Comparison of ENCODE assay signal across 25 cellular contexts in the genomic region with DNA sequence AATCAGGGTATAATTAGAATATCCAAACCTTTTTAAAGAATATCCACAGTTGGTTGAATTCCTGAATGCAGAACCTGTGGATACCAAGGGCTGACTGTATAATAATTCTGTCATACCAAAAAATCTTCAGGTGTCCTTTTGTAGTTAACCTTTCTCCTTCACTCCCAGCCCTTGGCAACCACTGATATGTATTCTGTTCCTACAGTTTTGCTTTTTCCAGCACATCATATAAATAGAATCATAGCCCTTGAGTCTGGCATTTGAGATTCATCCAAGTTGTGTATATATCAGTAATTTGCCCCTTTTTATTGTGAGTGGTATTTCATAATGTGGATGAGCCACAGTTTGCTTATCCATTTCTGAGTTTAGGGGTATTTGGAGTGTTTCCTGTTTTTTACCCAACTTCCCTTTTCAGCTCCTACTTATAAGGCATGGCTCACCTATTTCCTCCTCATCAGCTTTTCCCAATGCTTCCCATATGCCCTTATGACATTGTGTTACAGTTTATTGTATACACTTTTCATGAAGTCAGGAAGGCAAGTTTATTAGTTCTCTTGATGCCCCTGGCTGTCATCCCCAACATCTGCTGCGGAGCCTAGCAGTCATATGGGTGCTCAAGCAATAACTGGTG. TPM values are rescaled to one million over a fixed set of nuclear protein-coding genes. Genes with fewer than 3 reads are reported as not detected.
DNase-seq lines count a peak whose midpoint lies in the region; ATAC-seq and TF ChIP-seq lines count a peak whose summit lies in the region.
"Had no signal": no experiment of that assay in that cellular context is flagged by ENCODE, and none has a peak within 500 bp of the region (broad histone marks: within the 10 kb centered on the region; RNA-seq: fewer than 3 reads in every experiment).

No MANE protein-coding gene starts in this region.

- TF ChIP-seq EP300 in gastroesophageal sphincter (IDR thresholded peaks at IDR 0.05), result no peak

- no peaks in the 10 kb centered on the region for H3K9me3 ChIP-seq in HEK293 (ENCODE audit: control insufficient read depth, insufficient read depth, low read depth, low read length)
- no peaks in the 10 kb centered on the region for H3K9me3 ChIP-seq in gastroesophageal sphincter
- no peaks in the 10 kb centered on the region for H3K9me3 ChIP-seq in WERI-Rb-1 (ENCODE audit: severe bottlenecking)
- H3K9me3 ChIP-seq: BLaER1, Caco-2, ovary, spleen had no signal

- H3K36me3 ChIP-seq in HEK293 (ENCODE audit: control insufficient read depth in 2 of 2, insufficient read depth in 1 of 2, low read length in 2 of 2) (peaks cover 12 to 71% of the 10 kb centered on the region in 2 experiments; a peak in 2 of 3 replicates), gastroesophageal sphincter (peaks cover 0 to 41% of the 10 kb centered on the region in 2 donors), WERI-Rb-1 (peaks cover 39% of the 10 kb centered on the region)
- H3K36me3 ChIP-seq: ovary had no signal

- 43 to 67% methylated on average over 1 of the region's 1 CpG for WGBS in gastroesophageal sphincter (ENCODE audit: low coverage in 1 of 2), 2 donors

- H3K9me3 Mint-ChIP-seq in Calu3 (ENCODE audit: low read depth, unreplicated experiment), result no peaks in the 10 kb centered on the region
- H3K9me3 Mint-ChIP-seq: activated naive CD8-positive, alpha-beta T cell treated with anti-CD3 and anti-CD28 coated beads, Interleukin-2, amount 10 ng/mL, durations not matched to agents 7 days and 5 days; central memory CD8-positive, alpha-beta T cell; nephron progenitor cell; type B pancreatic cell had no signal

- H3K27me3 ChIP-seq in gastroesophageal sphincter (no peaks in the 10 kb centered on the region), WERI-Rb-1 (ENCODE audit: insufficient read depth, low read depth, severe bottlenecking) (no peaks in the 10 kb centered on the region)
- H3K27me3 ChIP-seq: BLaER1, ovary, spleen had no signal

- in situ Hi-C loops in ACHN (cut with HindIII; ENCODE audit: low pct_ligation_motif_present, low pct_unique_long_range_greater_than_20kb, low sequenced_read_pairs), result no loop called here

- TF ChIP-seq POLR2A in gastroesophageal sphincter (IDR thresholded peaks at IDR 0.05), result no peak

- no peaks in the 10 kb centered on the region for H3K4me1 Mint-ChIP-seq in Calu3 (ENCODE audit: low read depth, unreplicated experiment)
- H3K4me1 Mint-ChIP-seq: activated naive CD8-positive, alpha-beta T cell treated with anti-CD3 and anti-CD28 coated beads, Interleukin-2, amount 10 ng/mL, durations not matched to agents 7 days and 5 days; nephron progenitor cell had no signal

- H3K4me1 ChIP-seq in HEK293 (ENCODE audit: control insufficient read depth, insufficient read depth, low read length), result no peaks in the 10 kb centered on the region
- peaks cover 14 to 75% (median 19%) of the 10 kb centered on the region in 3 donors for H3K4me1 ChIP-seq in gastroesophageal sphincter
- H3K4me1 ChIP-seq: BLaER1, Caco-2 had no signal

- H3K27ac ChIP-seq in HEK293 (ENCODE audit: extremely low read depth, low read depth, low read length) (no peak overlapping the region), gastroesophageal sphincter (peak overlapping the region; percentile 18 to 82 (median 44)), WERI-Rb-1 (no peak overlapping the region)
- H3K27ac ChIP-seq: BLaER1, ovary had no signal

- H3K27ac Mint-ChIP-seq in Calu3 (ENCODE audit: unreplicated experiment), result no peak overlapping the region
- H3K27ac Mint-ChIP-seq: activated CD8-positive, alpha-beta T cell treated with anti-CD3 and anti-CD28 coated beads, Interleukin-2, amount 10 ng/mL, durations not matched to agents 7 days and 5 days; activated naive CD8-positive, alpha-beta T cell treated with anti-CD3 and anti-CD28 coated beads, Interleukin-2, amount 10 ng/mL, durations not matched to agents 7 days and 5 days; nephron progenitor cell; type B pancreatic cell had no signal

- BruUV-seq in Calu3 (replicated peaks; lab: Mats Ljungman, UMichigan), result no TSS peak

- H3K27me3 Mint-ChIP-seq in Calu3 (ENCODE audit: unreplicated experiment), result no peaks in the 10 kb centered on the region
- H3K27me3 Mint-ChIP-seq: activated naive CD8-positive, alpha-beta T cell treated with anti-CD3 and anti-CD28 coated beads, Interleukin-2, amount 10 ng/mL, durations not matched to agents 7 days and 5 days; central memory CD8-positive, alpha-beta T cell; type B pancreatic cell had no signal

- no peak overlapping the region for H3K4me3 Mint-ChIP-seq in Calu3 (ENCODE audit: low read depth, unreplicated experiment)
- H3K4me3 Mint-ChIP-seq: activated CD8-positive, alpha-beta T cell treated with anti-CD3 and anti-CD28 coated beads, Interleukin-2, amount 10 ng/mL, durations not matched to agents 7 days and 5 days; activated naive CD8-positive, alpha-beta T cell treated with anti-CD3 and anti-CD28 coated beads, Interleukin-2, amount 10 ng/mL, durations not matched to agents 7 days and 5 days; central memory CD8-positive, alpha-beta T cell; nephron progenitor cell; type B pancreatic cell had no signal

- POLR2A ChIA-PET in HEK293 (lab: Yijun Ruan, JAX), result interaction anchor here (0.5 kb wide), 1 partner anchor 632 kb away, joined by 4 read pairs; no protein-coding TSS in a partner anchor

- intact Hi-C loops in Calu3 (cut with micrococcal nuclease; ENCODE audit: unreplicated experiment), result no loop called here

- no peak overlapping the region for H3K4me3 ChIP-seq in HEK293 (ENCODE audit: low read depth, low read length)
- no peak overlapping the region for H3K4me3 ChIP-seq in gastroesophageal sphincter
- H3K4me3 ChIP-seq in WERI-Rb-1 (ENCODE audit: low read depth, low read length), result no peak overlapping the region
- H3K4me3 ChIP-seq: BLaER1, lung, ovary, spleen had no signal

- no peak for TF ChIP-seq CTCF in HEK293 (tag by site-specific recombination; IDR thresholded peaks at IDR 0.05)
- no peak for TF ChIP-seq CTCF in gastroesophageal sphincter (IDR thresholded peaks at IDR 0.05)
- no peak for TF ChIP-seq CTCF in WERI-Rb-1 (IDR thresholded peaks at IDR 0.05; ENCODE audit: low read depth, low read length)
- no peak for TF ChIP-seq CTCF in Calu3 (IDR thresholded peaks at IDR 0.05; ENCODE audit: unreplicated experiment)

- DNase-seq in ACHN (peak; percentile 9), SKM-1 treated with dmso at 0.1 percent for 144 hours (lab: John Stamatoyannopoulos, UW; ENCODE audit: unreplicated experiment) (peak; percentile 57), WERI-Rb-1 (no peak), Calu3 (no peak)
- no peak for DNase-seq in activated CD4-positive, alpha-beta T cell treated with anti-CD3 and anti-CD28 coated beads for 4 hours
- DNase-seq: activated CD4-positive, CD25-positive, alpha-beta regulatory T cell treated with anti-CD3 and anti-CD28 coated beads, Interleukin-2, amount 50 U/mL, for 72 hours; activated CD8-positive, alpha-beta T cell treated with anti-CD3 and anti-CD28 coated beads, Interleukin-2, amount 10 ng/mL, durations not matched to agents 7 days and 5 days; activated effector memory CD4-positive, alpha-beta T cell treated with Interleukin-2 at 50 U/mL for 16 hours; activated naive CD8-positive, alpha-beta T cell treated with anti-CD3 and anti-CD28 coated beads, Interleukin-2, amount 10 ng/mL, durations not matched to agents 7 days and 5 days; Caco-2; DMS79 treated with DMSO at 0.1 percent for 48 hours; H7; NCI-H1417; NCI-H82; nephron progenitor cell; ovary; spleen; SW 1271 had no signal

- no peaks in the 10 kb centered on the region for H3K36me3 Mint-ChIP-seq in Calu3 (ENCODE audit: insufficient read depth, unreplicated experiment)

- CTCF ChIA-PET in HEK293 (lab: Yijun Ruan, JAX), result no interaction called here
- CTCF ChIA-PET in Calu3 (lab: Charles Lee), result no interaction called here

- no peak for ATAC-seq in gastroesophageal sphincter
- ATAC-seq in GM21390 (IDR thresholded peaks at IDR 0.05; ENCODE audit: unreplicated experiment), result no peak
- ATAC-seq: activated CD8-positive, alpha-beta T cell treated with anti-CD3 and anti-CD28 coated beads, Interleukin-2, amount 10 ng/mL, durations not matched to agents 7 days and 5 days had no signal

TF ChIP-seq in HEK293, 187 proteins besides CTCF, POLR2A, EP300 and RAD21:
- 0 out of 2 replicates have a peak, but pooled peaks have one; percentile 11 for TF ChIP-seq SCRT2 (tag by site-specific recombination; IDR thresholded peaks at IDR 0.05)
- no peak for TF ChIP-seq ZNF248 (tag by site-specific recombination; IDR thresholded peaks at IDR 0.05)

RNA-seq across cellular contexts. Expression of gene AGO1, which starts 35.0 kb away (rescaled TPM):
- 10 to 100 TPM; 19.5 to 39.5 (median 24.1) TPM for total RNA-seq in gastroesophageal sphincter
- 30.0 and 34.4 TPM in 2 replicates for total RNA-seq in Calu3 (2022)

RNA-seq across cellular contexts. Expression of gene AGO4, which starts 40.2 kb away (rescaled TPM):
- total RNA-seq in gastroesophageal sphincter (10 to 100 TPM; 25.0 to 45.5 (median 31.1) TPM), Calu3 (2022) (8.3 and 11.1 TPM in 2 replicates)

Comparison
In these comparisons a context has a peak if more than half of its experiments do, and no peak if none do; other contexts are left out.
1. DNase-seq: peak in ACHN (single experiment) and SKM-1 treated with dmso at 0.1 percent for 144 hours (single experiment); none in activated CD4-positive, alpha-beta T cell treated with anti-CD3 and anti-CD28 coated beads for 4 hours (0 of 2), WERI-Rb-1 (single experiment) and Calu3 (single experiment).
2. H3K27ac ChIP-seq: peak in gastroesophageal sphincter (4 of 4); none in HEK293 (single experiment) and WERI-Rb-1 (single experiment).